26 cellular contexts compared by ENCODE assay signal in the genomic region with DNA sequence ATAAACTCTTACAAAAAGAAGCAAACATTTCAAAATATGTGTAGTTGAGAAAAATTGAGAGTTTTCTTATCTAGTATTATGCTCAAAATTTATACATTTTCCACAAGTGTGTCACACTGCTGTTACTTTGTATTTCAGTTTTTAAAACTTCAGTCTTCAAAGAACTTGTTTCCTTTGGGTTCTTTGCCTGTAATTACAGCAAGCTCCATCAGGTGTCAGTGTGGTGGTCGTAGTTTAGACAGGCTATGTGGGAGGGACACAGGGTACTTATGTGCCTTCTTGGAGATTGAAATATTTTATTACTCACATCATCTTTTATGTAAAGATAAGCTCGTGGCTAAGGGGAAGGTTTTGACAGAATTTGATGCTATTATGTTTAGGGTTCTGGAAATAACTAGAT.
DNase-seq lines count a peak whose midpoint lies in the region; ATAC-seq, FAIRE-seq and TF ChIP-seq lines count a peak whose summit lies in the region.
"Had no signal": no experiment of that assay in that cellular context is flagged by ENCODE, and none has a peak within 500 bp of the region (broad histone marks: within the 10 kb centered on the region; RNA-seq: fewer than 3 reads in every experiment).

No MANE protein-coding gene starts in this region.

- no peak for ATAC-seq in GM19351 (IDR thresholded peaks at IDR 0.05; ENCODE audit: unreplicated experiment)
- ATAC-seq: activated CD4-positive, alpha-beta T cell treated with anti-CD3 and anti-CD28 coated beads for 36 hours; HepG2 had no signal

- intact Hi-C loops in sigmoid colon (cut with DNase I), result no loop called here

- H3K4me1 Mint-ChIP-seq in chondrocyte (ENCODE audit: low read depth), result peaks cover 7% of the 10 kb centered on the region
- H3K4me1 Mint-ChIP-seq in neural progenitor cell, result peaks cover 7% of the 10 kb centered on the region
- H3K4me1 Mint-ChIP-seq: activated CD4-positive, alpha-beta T cell treated with anti-CD3 and anti-CD28 coated beads for 36 hours; activated naive CD4-positive, alpha-beta T cell treated with anti-CD3 and anti-CD28 coated beads, Interleukin-2, amount 10 ng/mL, durations not matched to agents 7 days and 5 days; CD4-positive, alpha-beta memory T cell had no signal

- no peaks in the 10 kb centered on the region for H3K27me3 Mint-ChIP-seq in chondrocyte (ENCODE audit: low read depth)
- H3K27me3 Mint-ChIP-seq in neural progenitor cell (ENCODE audit: insufficient read depth, low read depth), result peaks cover 5% of the 10 kb centered on the region
- H3K27me3 Mint-ChIP-seq: activated naive CD4-positive, alpha-beta T cell treated with anti-CD3 and anti-CD28 coated beads, Interleukin-2, amount 10 ng/mL, durations not matched to agents 7 days and 5 days had no signal

- TF ChIP-seq EP300 in sigmoid colon (IDR thresholded peaks at IDR 0.05), result no peak

- H3K36me3 ChIP-seq in KMS-11 (ENCODE audit: insufficient read depth) (no peaks in the 10 kb centered on the region), neural progenitor cell (no peaks in the 10 kb centered on the region), sigmoid colon (no peaks in the 10 kb centered on the region)
- H3K36me3 ChIP-seq: cardiac muscle cell had no signal

- H3K36me3 Mint-ChIP-seq in chondrocyte (ENCODE audit: low read depth) (no peaks in the 10 kb centered on the region), neural progenitor cell (no peaks in the 10 kb centered on the region)
- H3K36me3 Mint-ChIP-seq: activated naive CD4-positive, alpha-beta T cell treated with anti-CD3 and anti-CD28 coated beads, Interleukin-2, amount 10 ng/mL, durations not matched to agents 7 days and 5 days; CD4-positive, alpha-beta memory T cell had no signal

- H3K27ac Mint-ChIP-seq in chondrocyte (ENCODE audit: unreplicated experiment), result no peak overlapping the region
- H3K27ac Mint-ChIP-seq in neural progenitor cell, result no peak overlapping the region
- H3K27ac Mint-ChIP-seq: activated CD4-positive, alpha-beta T cell treated with anti-CD3 and anti-CD28 coated beads for 36 hours; activated naive CD4-positive, alpha-beta T cell treated with anti-CD3 and anti-CD28 coated beads, Interleukin-2, amount 10 ng/mL, durations not matched to agents 7 days and 5 days; CD4-positive, alpha-beta memory T cell had no signal

- no peaks in the 10 kb centered on the region for H3K9me3 ChIP-seq in neural progenitor cell (ENCODE audit: low read depth)
- peaks cover 0 to 2% (median 0%) of the 10 kb centered on the region in 4 donors for H3K9me3 ChIP-seq in sigmoid colon

- H3K9me3 Mint-ChIP-seq in chondrocyte (ENCODE audit: low read depth), result peaks cover 5% of the 10 kb centered on the region
- H3K9me3 Mint-ChIP-seq in neural progenitor cell, result peaks cover 16% of the 10 kb centered on the region

- no peak overlapping the region for H2AFZ ChIP-seq in KMS-11 (ENCODE audit: low read depth)
- H2AFZ ChIP-seq in neural progenitor cell (replicated peaks), result no peak overlapping the region
- H2AFZ ChIP-seq: GM23248, PC-9 had no signal

- H3K4me2 ChIP-seq in KMS-11 (no peak overlapping the region), neural progenitor cell (no peak overlapping the region)
- H3K4me2 ChIP-seq: PC-9 had no signal

- H3K9ac ChIP-seq in KMS-11 (no peak overlapping the region), neural progenitor cell (no peak overlapping the region)
- H3K9ac ChIP-seq: GM23248 had no signal

- H3K4me1 ChIP-seq in KMS-11 (ENCODE audit: low read depth, poor library complexity, severe bottlenecking), result no peaks in the 10 kb centered on the region
- H3K4me1 ChIP-seq in neural progenitor cell, result peaks cover 4% of the 10 kb centered on the region
- H3K4me1 ChIP-seq in sigmoid colon, result peaks cover 0 to 8% (median 0%) of the 10 kb centered on the region in 4 donors

- H3K27ac ChIP-seq in C4-2B (no peak overlapping the region), KMS-11 (no peak overlapping the region), neural progenitor cell (no peak overlapping the region), sigmoid colon (no peak overlapping the region)
- H3K27ac ChIP-seq: cardiac muscle cell, GM23248, PC-9 had no signal

- H3K4me3 Mint-ChIP-seq in chondrocyte (ENCODE audit: unreplicated experiment) (no peak overlapping the region), neural progenitor cell (no peak overlapping the region)
- H3K4me3 Mint-ChIP-seq: activated CD4-positive, alpha-beta T cell treated with anti-CD3 and anti-CD28 coated beads for 36 hours; activated naive CD4-positive, alpha-beta T cell treated with anti-CD3 and anti-CD28 coated beads, Interleukin-2, amount 10 ng/mL, durations not matched to agents 7 days and 5 days; nephron had no signal

- WGBS in sigmoid colon, 2 donors, result 64 to 75% methylated on average over 2 of the region's 2 CpGs

- no peak for FAIRE-seq in RCC 7860 (lab: Jason Lieb, UNC)
- FAIRE-seq: endometrium, GM12891, HepG2 had no signal

- DNase-seq in chondrocyte (ENCODE audit: low spot score) (no peak), neural progenitor cell (ENCODE audit: low spot score) (no peak), RCC 7860 (ENCODE audit: low spot score) (no peak), sigmoid colon (no peak), NCI-H748 treated with DMSO at 0.1 percent for 48 hours (lab: John Stamatoyannopoulos, UW) (no peak)
- DNase-seq: activated CD4-positive, alpha-beta T cell treated with anti-CD3 and anti-CD28 coated beads for 36 hours; activated naive CD4-positive, alpha-beta T cell treated with anti-CD3 and anti-CD28 coated beads, Interleukin-2, amount 10 ng/mL, durations not matched to agents 7 days and 5 days; activated T-cell treated with anti-CD3 and anti-CD28 coated beads, Interleukin-2, amount 50 U/mL, for 48 hours; amygdala; CD4-positive, alpha-beta memory T cell; DMS153; GM23248; head of caudate nucleus; midbrain; NCI-H1436; NCI-H526 treated with DMSO at 0.1 percent for 48 hours; PC-9; SIG-M5 had no signal

- H3K79me2 ChIP-seq in KMS-11 (ENCODE audit: insufficient read depth, low read depth) (no peaks in the 10 kb centered on the region), neural progenitor cell (ENCODE audit: low read depth) (no peaks in the 10 kb centered on the region)

- no peak for TF ChIP-seq POLR2A in sigmoid colon (IDR thresholded peaks at IDR 0.05)

- H3K27me3 ChIP-seq in KMS-11 (ENCODE audit: insufficient read depth, low read depth) (no peaks in the 10 kb centered on the region), neural progenitor cell (no peaks in the 10 kb centered on the region), sigmoid colon (no peaks in the 10 kb centered on the region)
- H3K27me3 ChIP-seq: cardiac muscle cell had no signal

- H3K4me3 ChIP-seq in KMS-11 (IDR thresholded peaks at IDR 0.05; ENCODE audit: insufficient read depth, low read depth, low read length), result no peak overlapping the region
- H3K4me3 ChIP-seq in neural progenitor cell, result no peak overlapping the region
- no peak overlapping the region for H3K4me3 ChIP-seq in sigmoid colon
- H3K4me3 ChIP-seq: cardiac muscle cell, GM23248, PC-9 had no signal

- no peaks in the 10 kb centered on the region for H3F3A ChIP-seq in neural progenitor cell (ENCODE audit: low read depth)

- H4K20me1 ChIP-seq in KMS-11 (ENCODE audit: insufficient read depth) (no peaks in the 10 kb centered on the region), neural progenitor cell (ENCODE audit: low read depth) (no peaks in the 10 kb centered on the region)

- TF ChIP-seq CTCF in C4-2B (conservative IDR thresholded peaks at IDR 0.05) (peak; percentile 31), KMS-11 (conservative IDR thresholded peaks at IDR 0.05; ENCODE audit: low read depth, low read length) (peak; percentile 54; the same call in 1 of the 2 replicates), chondrocyte (IDR thresholded peaks at IDR 0.05) (peak; percentile 52), neural progenitor cell (IDR thresholded peaks at IDR 0.05) (peak; percentile 20), sigmoid colon (IDR thresholded peaks at IDR 0.05) (no peak)

Comparison
In these comparisons a context has a peak if more than half of its experiments do, and no peak if none do; other contexts are left out.
1. CTCF ChIP-seq: peak in C4-2B (single experiment), KMS-11 (single experiment), chondrocyte (single experiment) and neural progenitor cell (single experiment); none in sigmoid colon (0 of 4).